Comparison of ENCODE assay signal across 8 cellular contexts in genomic region chr6:157107915-157108651, GRCh38.
DNase-seq lines count a peak whose midpoint lies in the region; ATAC-seq and TF ChIP-seq lines count a peak whose summit lies in the region.

No MANE protein-coding gene starts in this region.

- no peak for TF ChIP-seq POLR2A in gastrocnemius medialis (IDR thresholded peaks at IDR 0.05)

- ATAC-seq in gastrocnemius medialis (peak; percentile 57 to 76), GM18517 (IDR thresholded peaks at IDR 0.05; ENCODE audit: unreplicated experiment) (no peak)

- H3K4me3 ChIP-seq in fibroblast of villous mesenchyme (ENCODE audit: low read depth, low read length) (no peak overlapping the region), gastrocnemius medialis (no peak overlapping the region)

- H3K4me1 ChIP-seq in gastrocnemius medialis = peaks cover 21 to 27% of the 10 kb centered on the region in 2 donors

- DNase-seq in HEK293T (ENCODE audit: extremely low spot score) (peak; percentile 62), T1000 (lab: John Stamatoyannopoulos, UW) (peak; percentile 13), fibroblast of villous mesenchyme (ENCODE audit: low read depth) (peak; percentile 95), gastrocnemius medialis (no peak), GM19240 (ENCODE audit: insufficient read length, low spot score) (no peak), NCI-H1105 (lab: John Stamatoyannopoulos, UW) (no peak), NCI-H2227 (lab: John Stamatoyannopoulos, UW; ENCODE audit: unreplicated experiment) (no peak)

- POLR2A ChIA-PET in HEK293T (lab: Yijun Ruan, JAX) = no interaction called here

- no peaks in the 10 kb centered on the region for H3K36me3 ChIP-seq in gastrocnemius medialis

- in situ Hi-C loops in gastrocnemius medialis (cut with MboI; ENCODE audit: low sequenced_read_pairs in 4 of 4) = no loop called here

- intact Hi-C loops in gastrocnemius medialis (cut with DNase I; ENCODE audit: low total_unique reads) = no loop called here

- TF ChIP-seq CTCF in fibroblast of villous mesenchyme (IDR thresholded peaks at IDR 0.05; ENCODE audit: insufficient read depth, low read depth, low read length) = no peak
- TF ChIP-seq CTCF in gastrocnemius medialis (IDR thresholded peaks at IDR 0.05 in 4 of 5, conservative IDR thresholded peaks at IDR 0.05 in 1 of 5) = no peak

- H3K27me3 ChIP-seq in gastrocnemius medialis = no peaks in the 10 kb centered on the region

- H3K9me3 ChIP-seq in gastrocnemius medialis = no peaks in the 10 kb centered on the region

- CTCF ChIA-PET in HEK293T (lab: Yijun Ruan, JAX) = interaction anchor here (0.9 to 1.2 kb wide), 3 partner anchors 8 to 38 kb away, joined by 3 read pairs; no protein-coding TSS in a partner anchor

- peak overlapping the region in 2 of 4 donors; percentile 24 to 27 for H3K27ac ChIP-seq in gastrocnemius medialis

TF ChIP-seq in HEK293T, 16 proteins besides CTCF, POLR2A, EP300 and RAD21:
- TF ChIP-seq TARDBP (IDR thresholded peaks at IDR 0.05) (no peak), CTBP1 (IDR thresholded peaks at IDR 0.05; ENCODE audit: borderline replicate concordance) (peak; percentile 90), PKNOX1 (IDR thresholded peaks at IDR 0.05) (peak; percentile 93), FOXM1 (IDR thresholded peaks at IDR 0.05; ENCODE audit: borderline replicate concordance) (peak; percentile 9; the same call in 1 of the 2 replicates), ZNF384 (IDR thresholded peaks at IDR 0.05) (no peak), ELF4 (IDR thresholded peaks at IDR 0.05) (0 out of 2 replicates have a peak, but pooled peaks have one; percentile 2), BHLHE40 (IDR thresholded peaks at IDR 0.05; ENCODE audit: borderline replicate concordance) (no peak), FOXA1 (IDR thresholded peaks at IDR 0.05) (no peak), NFRKB (IDR thresholded peaks at IDR 0.05) (no peak)
TF ChIP-seq in HEK293T: peak in this region for 4.

Comparison
In these comparisons a context has a peak if more than half of its experiments do, and no peak if none do; other contexts are left out.
1. DNase-seq: peak in HEK293T (single experiment), T1000 (single experiment) and fibroblast of villous mesenchyme (single experiment); none in gastrocnemius medialis (0 of 2), GM19240 (single experiment), NCI-H1105 (single experiment) and NCI-H2227 (single experiment).